ENCODE assay signal across 11 cellular contexts in the genomic region with DNA sequence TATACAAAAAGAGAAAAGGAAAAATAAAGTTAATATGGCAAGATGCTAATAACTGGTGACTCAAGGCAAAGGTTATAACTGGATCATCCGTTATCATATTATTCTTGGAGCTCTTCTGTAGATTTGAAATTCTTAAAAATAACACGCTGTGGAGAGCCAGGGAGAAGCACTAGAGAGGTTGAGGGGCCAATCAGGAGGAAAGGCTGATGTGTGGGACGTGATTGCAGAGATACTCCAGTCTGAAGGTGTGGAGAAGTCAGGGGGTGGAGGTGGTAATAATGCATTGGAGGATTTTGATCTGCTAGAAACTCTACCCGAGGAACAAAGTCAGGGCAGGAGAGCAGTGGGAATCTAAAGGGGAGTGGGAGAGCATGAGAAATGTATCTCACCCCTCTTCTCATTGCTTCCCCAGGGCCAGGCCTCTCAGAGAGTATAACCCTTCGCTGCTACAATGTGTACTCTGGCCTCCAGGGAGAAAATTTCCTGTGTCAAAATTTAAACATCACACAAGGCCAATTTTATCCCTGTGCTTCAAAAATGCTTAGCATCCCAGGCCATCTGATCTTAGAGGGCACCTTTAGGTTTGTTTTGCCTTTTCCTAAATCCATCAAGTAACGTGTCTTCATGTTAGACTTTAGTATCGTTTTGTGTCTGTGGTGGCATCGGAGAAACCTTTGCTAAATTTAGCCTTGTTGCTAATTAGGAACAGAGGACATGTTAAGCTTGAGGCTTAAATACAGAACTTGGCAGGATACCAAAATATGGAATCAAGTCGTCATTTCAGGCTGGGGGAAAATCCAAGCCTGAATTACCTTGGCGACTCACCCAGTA.
DNase-seq lines count a peak whose midpoint lies in the region; ATAC-seq, FAIRE-seq and TF ChIP-seq lines count a peak whose summit lies in the region.
"Had no signal": no experiment of that assay in that cellular context is flagged by ENCODE, and none has a peak within 500 bp of the region (broad histone marks: within the 10 kb centered on the region; RNA-seq: fewer than 3 reads in every experiment).

No MANE protein-coding gene starts in this region.

- peaks cover 64% of the 10 kb centered on the region for H3K4me1 Mint-ChIP-seq in glutamatergic neuron (ENCODE audit: low read depth, unreplicated experiment)

- no peak overlapping the region for H3K4me3 ChIP-seq in adipocyte (ENCODE audit: low read length)
- H3K4me3 ChIP-seq: K562 had no signal

- H3K27ac Mint-ChIP-seq in glutamatergic neuron (ENCODE audit: unreplicated experiment): peak overlapping the region; percentile 89
- H3K27ac Mint-ChIP-seq: activated T-helper 2 cell treated with anti-CD3 and anti-CD28 coated beads, Interferon-gamma antibody, Interleukin-2, Interleukin-4, amounts not matched to agents 10 μg/mL and 5 μg/mL and 100 μg/mL, durations not matched to agents 14 hours and 24 hours and 36 hours had no signal

- no peaks in the 10 kb centered on the region for H3K36me3 ChIP-seq in adipocyte (ENCODE audit: control insufficient read depth, insufficient read depth, low read length, severe bottlenecking)

- no peak overlapping the region for H3K9ac ChIP-seq in adipocyte (ENCODE audit: low read length)
- H3K9ac ChIP-seq: parathyroid adenoma had no signal

- no peaks in the 10 kb centered on the region for H3K4me1 ChIP-seq in adipocyte (ENCODE audit: control insufficient read depth, insufficient read depth, low read length)
- H3K4me1 ChIP-seq: parathyroid adenoma had no signal

- CTCF ChIA-PET in HEK293T (lab: Yijun Ruan, JAX): no interaction called here

- H3K27me3 Mint-ChIP-seq in glutamatergic neuron (ENCODE audit: unreplicated experiment): peaks cover 10% of the 10 kb centered on the region

- intact Hi-C loops in Right ventricle myocardium inferior (cut with DNase I): loop anchor here (5.0 kb wide), 1 partner anchor 211 kb away; a partner anchor contains a TSS
- intact Hi-C loops in cardiac septum (cut with DNase I): loop anchor here (5.0 kb wide), 2 partner anchors 211 to 481 kb away; a partner anchor contains a TSS

- peak; percentile 82 for ATAC-seq in Right ventricle myocardium inferior
- ATAC-seq: K562 had no signal

- H3K36me3 Mint-ChIP-seq in glutamatergic neuron (ENCODE audit: unreplicated experiment): peaks cover 18% of the 10 kb centered on the region

- no peaks in the 10 kb centered on the region for H3K9me3 ChIP-seq in adipocyte (ENCODE audit: control insufficient read depth, low read length)

- no peak for DNase-seq in Right ventricle myocardium inferior (ENCODE audit: missing footprints)
- DNase-seq in cardiac septum (ENCODE audit: low spot score): no peak
- peak; percentile 72 for DNase-seq in adipocyte (ENCODE audit: low read depth)
- DNase-seq in glutamatergic neuron: no peak
- no peak for DNase-seq in HCEC 1CT
- DNase-seq in amniotic stem cell (lab: John Stamatoyannopoulos, UW): no peak
- no peak for DNase-seq in urothelium cell line (ENCODE audit: low spot score)
- DNase-seq in HEK293T (ENCODE audit: extremely low spot score): no peak

- POLR2A ChIA-PET in HEK293T (lab: Yijun Ruan, JAX): no interaction called here

- H3K27me3 ChIP-seq in adipocyte (replicated peaks; ENCODE audit: control insufficient read depth, insufficient read depth, low read length): no peaks in the 10 kb centered on the region

- TF ChIP-seq CTCF in glutamatergic neuron (IDR thresholded peaks at IDR 0.05; ENCODE audit: partially characterized antibody, unreplicated experiment): no peak

- H3K4me3 Mint-ChIP-seq in glutamatergic neuron (ENCODE audit: unreplicated experiment): no peak overlapping the region

- FAIRE-seq in urothelium cell line (lab: Jason Lieb, UNC): no peak
- FAIRE-seq: K562 had no signal

- H3K9me3 Mint-ChIP-seq in glutamatergic neuron (ENCODE audit: unreplicated experiment): peaks cover 19% of the 10 kb centered on the region
- H3K9me3 Mint-ChIP-seq: activated T-helper 2 cell treated with anti-CD3 and anti-CD28 coated beads, Interferon-gamma antibody, Interleukin-2, Interleukin-4, amounts not matched to agents 10 μg/mL and 5 μg/mL and 100 μg/mL, durations not matched to agents 14 hours and 24 hours and 36 hours had no signal

TF ChIP-seq in HEK293T, 16 proteins besides CTCF, POLR2A, EP300 and RAD21:
- TF ChIP-seq FOXA1 (IDR thresholded peaks at IDR 0.05): no peak
